12 cellular contexts compared by ENCODE assay signal in the genomic region with DNA sequence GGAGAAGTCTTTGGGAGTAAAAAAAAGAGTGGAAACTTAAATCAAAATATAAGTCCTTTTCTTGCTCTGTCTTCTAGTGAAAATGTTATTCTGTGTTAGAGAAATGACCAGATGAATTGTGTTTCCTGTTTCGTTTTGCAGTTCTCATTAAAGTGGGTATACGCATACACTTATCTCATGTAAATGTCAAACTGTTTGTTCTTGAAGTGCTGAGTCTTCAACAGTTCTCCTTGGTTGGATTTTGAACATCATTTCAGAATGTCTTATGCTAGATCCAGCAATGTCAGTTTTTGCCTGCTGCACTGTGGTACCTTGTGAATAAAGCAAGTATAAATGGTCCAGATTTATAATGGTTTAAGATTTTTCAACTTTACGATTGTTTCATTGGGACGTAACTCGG.
DNase-seq lines count a peak whose midpoint lies in the region; ATAC-seq and TF ChIP-seq lines count a peak whose summit lies in the region.
"Had no signal": no experiment of that assay in that cellular context is flagged by ENCODE, and none has a peak within 500 bp of the region (broad histone marks: within the 10 kb centered on the region; RNA-seq: fewer than 3 reads in every experiment).

No MANE protein-coding gene starts in this region.

- peaks cover 0 to 3% (median 0%) of the 10 kb centered on the region in 3 donors for H3K36me3 Mint-ChIP-seq in immature natural killer cell
- H3K36me3 Mint-ChIP-seq: activated CD4-positive, alpha-beta memory T cell treated with anti-CD3 and anti-CD28 coated beads for 36 hours had no signal

- H3K9me3 Mint-ChIP-seq in immature natural killer cell = no peaks in the 10 kb centered on the region
- H3K9me3 Mint-ChIP-seq: activated CD4-positive, alpha-beta memory T cell treated with anti-CD3 and anti-CD28 coated beads for 36 hours had no signal

- H3K27me3 Mint-ChIP-seq in immature natural killer cell (ENCODE audit: low read depth in 3 of 3) = peaks cover 0 to 5% (median 0%) of the 10 kb centered on the region in 3 donors
- H3K27me3 Mint-ChIP-seq: activated CD4-positive, alpha-beta memory T cell treated with anti-CD3 and anti-CD28 coated beads for 36 hours had no signal

- ATAC-seq in GM18498 (IDR thresholded peaks at IDR 0.05; ENCODE audit: unreplicated experiment) = peak; percentile 41
- peak; percentile 33 for ATAC-seq in GM21423 (IDR thresholded peaks at IDR 0.05; ENCODE audit: unreplicated experiment)
- peak; percentile 33 for ATAC-seq in HG03521 (IDR thresholded peaks at IDR 0.05; ENCODE audit: unreplicated experiment)
- no peak for ATAC-seq in SK-N-SH treated with all-trans-retinoic acid at 6 μM for 48 hours

- DNase-seq in immature natural killer cell (peak in 2 of 3 donors; percentile 25 to 33), NCI-H748 treated with DMSO at 0.1 percent for 48 hours (lab: John Stamatoyannopoulos, UW) (no peak), GM19240 (ENCODE audit: insufficient read length, low spot score) (no peak), A172 (ENCODE audit: low spot score) (no peak)
- DNase-seq: activated CD4-positive, alpha-beta memory T cell treated with anti-CD3 and anti-CD28 coated beads for 36 hours; kidney; NCI-H2029; SHP77 treated with DMSO at 0.1 percent for 48 hours had no signal

- H3K4me1 Mint-ChIP-seq in immature natural killer cell = peaks cover 91 to 97% of the 10 kb centered on the region in 2 donors

- peak overlapping the region; percentile 85 to 95 (median 92) for H3K27ac Mint-ChIP-seq in immature natural killer cell
- H3K27ac Mint-ChIP-seq: activated CD4-positive, alpha-beta memory T cell treated with anti-CD3 and anti-CD28 coated beads for 36 hours had no signal

- peak overlapping the region; percentile 71 to 89 (median 80) for H3K4me3 Mint-ChIP-seq in immature natural killer cell
- H3K4me3 Mint-ChIP-seq: activated CD4-positive, alpha-beta memory T cell treated with anti-CD3 and anti-CD28 coated beads for 36 hours had no signal

TF ChIP-seq in SK-N-SH treated with all-trans-retinoic acid at 6 μM for 48 hours, 23 proteins besides CTCF, POLR2A, EP300 and RAD21:
- TF ChIP-seq, protein P1, sequence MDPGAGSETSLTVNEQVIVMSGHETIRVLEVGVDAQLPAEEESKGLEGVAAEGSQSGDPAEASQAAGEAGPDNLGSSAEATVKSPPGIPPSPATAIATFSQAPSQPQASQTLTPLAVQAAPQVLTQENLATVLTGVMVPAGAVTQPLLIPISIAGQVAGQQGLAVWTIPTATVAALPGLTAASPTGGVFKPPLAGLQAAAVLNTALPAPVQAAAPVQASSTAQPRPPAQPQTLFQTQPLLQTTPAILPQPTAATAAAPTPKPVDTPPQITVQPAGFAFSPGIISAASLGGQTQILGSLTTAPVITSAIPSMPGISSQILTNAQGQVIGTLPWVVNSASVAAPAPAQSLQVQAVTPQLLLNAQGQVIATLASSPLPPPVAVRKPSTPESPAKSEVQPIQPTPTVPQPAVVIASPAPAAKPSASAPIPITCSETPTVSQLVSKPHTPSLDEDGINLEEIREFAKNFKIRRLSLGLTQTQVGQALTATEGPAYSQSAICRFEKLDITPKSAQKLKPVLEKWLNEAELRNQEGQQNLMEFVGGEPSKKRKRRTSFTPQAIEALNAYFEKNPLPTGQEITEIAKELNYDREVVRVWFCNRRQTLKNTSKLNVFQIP (CRISPR knock-in tag; IDR thresholded peaks at IDR 0.05; ENCODE audit: borderline replicate concordance, low read depth) = no peak
- TF ChIP-seq, protein P2, sequence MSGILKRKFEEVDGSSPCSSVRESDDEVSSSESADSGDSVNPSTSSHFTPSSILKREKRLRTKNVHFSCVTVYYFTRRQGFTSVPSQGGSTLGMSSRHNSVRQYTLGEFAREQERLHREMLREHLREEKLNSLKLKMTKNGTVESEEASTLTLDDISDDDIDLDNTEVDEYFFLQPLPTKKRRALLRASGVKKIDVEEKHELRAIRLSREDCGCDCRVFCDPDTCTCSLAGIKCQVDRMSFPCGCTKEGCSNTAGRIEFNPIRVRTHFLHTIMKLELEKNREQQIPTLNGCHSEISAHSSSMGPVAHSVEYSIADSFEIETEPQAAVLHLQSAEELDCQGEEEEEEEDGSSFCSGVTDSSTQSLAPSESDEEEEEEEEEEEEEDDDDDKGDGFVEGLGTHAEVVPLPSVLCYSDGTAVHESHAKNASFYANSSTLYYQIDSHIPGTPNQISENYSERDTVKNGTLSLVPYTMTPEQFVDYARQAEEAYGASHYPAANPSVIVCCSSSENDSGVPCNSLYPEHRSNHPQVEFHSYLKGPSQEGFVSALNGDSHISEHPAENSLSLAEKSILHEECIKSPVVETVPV (CRISPR knock-in tag; IDR thresholded peaks at IDR 0.05) = no peak
- TF ChIP-seq ISL1 (CRISPR knock-in tag; IDR thresholded peaks at IDR 0.05) = no peak
- no peak for TF ChIP-seq GLIS3 (CRISPR knock-in tag; IDR thresholded peaks at IDR 0.05)
- TF ChIP-seq TOX (CRISPR knock-in tag; IDR thresholded peaks at IDR 0.05; ENCODE audit: borderline replicate concordance) = no peak
- no peak for TF ChIP-seq ZNF70 (CRISPR knock-in tag; IDR thresholded peaks at IDR 0.05)
- TF ChIP-seq OSR1 (CRISPR knock-in tag; IDR thresholded peaks at IDR 0.05) = no peak
- TF ChIP-seq, protein P3, sequence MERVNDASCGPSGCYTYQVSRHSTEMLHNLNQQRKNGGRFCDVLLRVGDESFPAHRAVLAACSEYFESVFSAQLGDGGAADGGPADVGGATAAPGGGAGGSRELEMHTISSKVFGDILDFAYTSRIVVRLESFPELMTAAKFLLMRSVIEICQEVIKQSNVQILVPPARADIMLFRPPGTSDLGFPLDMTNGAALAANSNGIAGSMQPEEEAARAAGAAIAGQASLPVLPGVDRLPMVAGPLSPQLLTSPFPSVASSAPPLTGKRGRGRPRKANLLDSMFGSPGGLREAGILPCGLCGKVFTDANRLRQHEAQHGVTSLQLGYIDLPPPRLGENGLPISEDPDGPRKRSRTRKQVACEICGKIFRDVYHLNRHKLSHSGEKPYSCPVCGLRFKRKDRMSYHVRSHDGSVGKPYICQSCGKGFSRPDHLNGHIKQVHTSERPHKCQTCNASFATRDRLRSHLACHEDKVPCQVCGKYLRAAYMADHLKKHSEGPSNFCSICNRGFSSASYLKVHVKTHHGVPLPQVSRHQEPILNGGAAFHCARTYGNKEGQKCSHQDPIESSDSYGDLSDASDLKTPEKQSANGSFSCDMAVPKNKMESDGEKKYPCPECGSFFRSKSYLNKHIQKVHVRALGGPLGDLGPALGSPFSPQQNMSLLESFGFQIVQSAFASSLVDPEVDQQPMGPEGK (CRISPR knock-in tag; IDR thresholded peaks at IDR 0.05; ENCODE audit: borderline replicate concordance) = no peak
- no peak for TF ChIP-seq ESRRG (CRISPR knock-in tag; IDR thresholded peaks at IDR 0.05)
- no peak for TF ChIP-seq ZNF565 (CRISPR knock-in tag; conservative IDR thresholded peaks at IDR 0.05; ENCODE audit: low read depth)
- TF ChIP-seq ZC3H10 (CRISPR knock-in tag; IDR thresholded peaks at IDR 0.05) = no peak
- no peak for TF ChIP-seq ZNF8 (CRISPR knock-in tag; IDR thresholded peaks at IDR 0.05)
- TF ChIP-seq, protein P4, sequence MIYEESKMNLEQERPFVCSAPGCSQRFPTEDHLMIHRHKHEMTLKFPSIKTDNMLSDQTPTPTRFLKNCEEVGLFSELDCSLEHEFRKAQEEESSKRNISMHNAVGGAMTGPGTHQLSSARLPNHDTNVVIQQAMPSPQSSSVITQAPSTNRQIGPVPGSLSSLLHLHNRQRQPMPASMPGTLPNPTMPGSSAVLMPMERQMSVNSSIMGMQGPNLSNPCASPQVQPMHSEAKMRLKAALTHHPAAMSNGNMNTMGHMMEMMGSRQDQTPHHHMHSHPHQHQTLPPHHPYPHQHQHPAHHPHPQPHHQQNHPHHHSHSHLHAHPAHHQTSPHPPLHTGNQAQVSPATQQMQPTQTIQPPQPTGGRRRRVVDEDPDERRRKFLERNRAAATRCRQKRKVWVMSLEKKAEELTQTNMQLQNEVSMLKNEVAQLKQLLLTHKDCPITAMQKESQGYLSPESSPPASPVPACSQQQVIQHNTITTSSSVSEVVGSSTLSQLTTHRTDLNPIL (CRISPR knock-in tag; IDR thresholded peaks at IDR 0.05; ENCODE audit: low read depth) = no peak
TF ChIP-seq in SK-N-SH treated with all-trans-retinoic acid at 6 μM for 48 hours: peak in this region for 0.

Comparison
In these comparisons a context has a peak if more than half of its experiments do, and no peak if none do; other contexts are left out.
1. DNase-seq: peak in immature natural killer cell (2 of 3); none in NCI-H748 treated with DMSO at 0.1 percent for 48 hours (single experiment), GM19240 (single experiment) and A172 (single experiment).